ENCODE assay signal across 1 cellular context in the genomic region with DNA sequence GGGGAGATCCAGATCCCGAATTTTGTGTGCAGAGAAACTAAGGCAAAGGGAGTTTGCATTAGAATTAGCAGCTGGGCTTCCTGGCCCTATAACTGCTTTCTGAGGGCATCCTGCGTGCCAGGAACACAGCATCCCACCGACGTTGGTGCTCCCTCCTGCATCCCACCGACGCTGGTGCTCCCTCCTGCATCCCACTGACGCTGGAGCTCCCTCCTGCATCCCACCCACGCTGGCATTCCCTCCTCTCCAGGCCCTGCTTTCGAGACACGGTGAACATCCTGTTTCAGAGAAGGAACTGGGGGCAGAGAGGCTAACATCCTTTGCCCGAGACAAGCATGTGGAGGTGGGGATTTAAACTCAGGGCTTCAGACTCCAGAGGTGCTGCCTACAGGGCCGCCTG.
TF ChIP-seq lines count a peak whose summit lies in the region.

No MANE protein-coding gene starts in this region.

TF ChIP-seq in H1, 55 proteins besides CTCF, POLR2A, EP300 and RAD21:
- TF ChIP-seq, protein P1, sequence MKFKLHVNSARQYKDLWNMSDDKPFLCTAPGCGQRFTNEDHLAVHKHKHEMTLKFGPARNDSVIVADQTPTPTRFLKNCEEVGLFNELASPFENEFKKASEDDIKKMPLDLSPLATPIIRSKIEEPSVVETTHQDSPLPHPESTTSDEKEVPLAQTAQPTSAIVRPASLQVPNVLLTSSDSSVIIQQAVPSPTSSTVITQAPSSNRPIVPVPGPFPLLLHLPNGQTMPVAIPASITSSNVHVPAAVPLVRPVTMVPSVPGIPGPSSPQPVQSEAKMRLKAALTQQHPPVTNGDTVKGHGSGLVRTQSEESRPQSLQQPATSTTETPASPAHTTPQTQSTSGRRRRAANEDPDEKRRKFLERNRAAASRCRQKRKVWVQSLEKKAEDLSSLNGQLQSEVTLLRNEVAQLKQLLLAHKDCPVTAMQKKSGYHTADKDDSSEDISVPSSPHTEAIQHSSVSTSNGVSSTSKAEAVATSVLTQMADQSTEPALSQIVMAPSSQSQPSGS (IDR thresholded peaks at IDR 0.05; ENCODE audit: low read length), result no peak
- TF ChIP-seq BRCA1 (IDR thresholded peaks at IDR 0.05; ENCODE audit: low read depth, low read length) (no peak), CBX5 (IDR thresholded peaks at IDR 0.05; ENCODE audit: low read depth, low read length) (no peak), TBP (IDR thresholded peaks at IDR 0.05; ENCODE audit: low read depth, low read length) (no peak), CREB1 (IDR thresholded peaks at IDR 0.05) (no peak)
TF ChIP-seq in H1: peak in this region for 0.
